In genomic region chr1:184051485-184052193, GRCh38 we compare ENCODE assay signal across 8 cellular contexts. TPM values are rescaled to one million over a fixed set of nuclear protein-coding genes. Genes with fewer than 3 reads are reported as not detected.
DNase-seq lines count a peak whose midpoint lies in the region; ATAC-seq and TF ChIP-seq lines count a peak whose summit lies in the region.

Gene TSEN15 (plus strand): TSS chr1:184051730. CDS start chr1:184051756, 26 bp downstream.

- peaks cover 29% of the 10 kb centered on the region for H3F3A ChIP-seq in neural progenitor cell (ENCODE audit: low read depth)

- H3K4me1 Mint-ChIP-seq in activated T-helper 2 cell treated with anti-CD3 and anti-CD28 coated beads, Interferon-gamma antibody, Interleukin-2, Interleukin-4, amounts not matched to agents 10 μg/mL and 5 μg/mL and 100 μg/mL, durations not matched to agents 14 hours and 24 hours and 36 hours (ENCODE audit: low read depth), result peaks cover 30% of the 10 kb centered on the region
- peaks cover 29% of the 10 kb centered on the region for H3K4me1 Mint-ChIP-seq in neural progenitor cell

- peak within 1 kb of the TSS; percentile 100 for H3K4me3 Mint-ChIP-seq in activated T-helper 2 cell treated with anti-CD3 and anti-CD28 coated beads, Interferon-gamma antibody, Interleukin-2, Interleukin-4, amounts not matched to agents 10 μg/mL and 5 μg/mL and 100 μg/mL, durations not matched to agents 14 hours and 24 hours and 36 hours (ENCODE audit: low read depth)
- peak within 1 kb of the TSS; percentile 97 for H3K4me3 Mint-ChIP-seq in neural progenitor cell

- H3K4me3 ChIP-seq in DND-41 (ENCODE audit: low read depth in 1 of 2, low read length in 2 of 2) (peak within 1 kb of the TSS; percentile 78 to 92), KMS-11 (IDR thresholded peaks at IDR 0.05; ENCODE audit: insufficient read depth, low read depth, low read length) (peak within 1 kb of the TSS; percentile 92), RWPE2 (ENCODE audit: severe bottlenecking) (peak within 1 kb of the TSS; percentile 91), neural progenitor cell (peak within 1 kb of the TSS; percentile 60)

- H3K4me1 ChIP-seq in DND-41 (ENCODE audit: insufficient read depth, low read length), result peaks cover 31% of the 10 kb centered on the region
- H3K4me1 ChIP-seq in KMS-11 (ENCODE audit: low read depth, poor library complexity, severe bottlenecking), result peaks cover 45% of the 10 kb centered on the region
- peaks cover 6% of the 10 kb centered on the region for H3K4me1 ChIP-seq in RWPE2 (ENCODE audit: insufficient read depth, poor library complexity, severe bottlenecking)
- H3K4me1 ChIP-seq in neural progenitor cell, result peaks cover 63% of the 10 kb centered on the region

- peaks cover 44% of the 10 kb centered on the region for H3K79me2 ChIP-seq in DND-41 (ENCODE audit: insufficient read depth, low read length)
- peaks cover 41% of the 10 kb centered on the region for H3K79me2 ChIP-seq in KMS-11 (ENCODE audit: insufficient read depth, low read depth)
- H3K79me2 ChIP-seq in neural progenitor cell (ENCODE audit: low read depth), result peaks cover 25% of the 10 kb centered on the region

- H3K9ac ChIP-seq in DND-41 (ENCODE audit: low read depth, low read length) (peak within 1 kb of the TSS; percentile 86), KMS-11 (peak within 1 kb of the TSS; percentile 84), neural progenitor cell (peak within 1 kb of the TSS; percentile 24)

- H3K27me3 ChIP-seq in DND-41 (ENCODE audit: insufficient read depth, low read length, poor library complexity), result peaks cover 6% of the 10 kb centered on the region
- H3K27me3 ChIP-seq in KMS-11 (ENCODE audit: insufficient read depth, low read depth), result no peaks in the 10 kb centered on the region
- peaks cover 3% of the 10 kb centered on the region for H3K27me3 ChIP-seq in RWPE2 (ENCODE audit: insufficient read depth, poor library complexity, severe bottlenecking)
- H3K27me3 ChIP-seq in neural progenitor cell, result no peaks in the 10 kb centered on the region

- H2AFZ ChIP-seq in DND-41 (ENCODE audit: low read depth, low read length), result peak within 1 kb of the TSS; percentile 86
- H2AFZ ChIP-seq in KMS-11 (ENCODE audit: low read depth), result peak within 1 kb of the TSS; percentile 90
- peak within 1 kb of the TSS; percentile 96 for H2AFZ ChIP-seq in neural progenitor cell (replicated peaks)

- peak; percentile 94 for ATAC-seq in DND-41 (ENCODE audit: insufficient read depth, low read depth)
- ATAC-seq in GM21723 (IDR thresholded peaks at IDR 0.05; ENCODE audit: unreplicated experiment), result peak; percentile 97
- ATAC-seq in RWPE2 (ENCODE audit: low read depth), result peak; percentile 98

- H4K20me1 ChIP-seq in DND-41 (ENCODE audit: insufficient read depth, low read length), result no peaks in the 10 kb centered on the region
- no peaks in the 10 kb centered on the region for H4K20me1 ChIP-seq in KMS-11 (ENCODE audit: insufficient read depth)
- no peaks in the 10 kb centered on the region for H4K20me1 ChIP-seq in neural progenitor cell (ENCODE audit: low read depth)

- intact Hi-C loops in activated T-helper 2 cell treated with anti-CD3 and anti-CD28 coated beads, Interferon-gamma antibody, Interleukin-2, Interleukin-4, amounts not matched to agents 10 μg/mL and 5 μg/mL and 100 μg/mL, durations not matched to agents 14 hours and 24 hours and 36 hours (cut with micrococcal nuclease), result loop anchor here (2.0 to 10.0 kb wide), 8 partner anchors 15 to 1106 kb away; partner anchors contain the start of genes APOBEC4, ARPC5, C1orf21 and COLGALT2

- H3K27me3 Mint-ChIP-seq in activated T-helper 2 cell treated with anti-CD3 and anti-CD28 coated beads, Interferon-gamma antibody, Interleukin-2, Interleukin-4, amounts not matched to agents 10 μg/mL and 5 μg/mL and 100 μg/mL, durations not matched to agents 14 hours and 24 hours and 36 hours (ENCODE audit: low read depth), result peaks cover 31% of the 10 kb centered on the region
- no peaks in the 10 kb centered on the region for H3K27me3 Mint-ChIP-seq in neural progenitor cell (ENCODE audit: insufficient read depth, low read depth)

- H3K9me3 Mint-ChIP-seq in activated T-helper 2 cell treated with anti-CD3 and anti-CD28 coated beads, Interferon-gamma antibody, Interleukin-2, Interleukin-4, amounts not matched to agents 10 μg/mL and 5 μg/mL and 100 μg/mL, durations not matched to agents 14 hours and 24 hours and 36 hours, result no peaks in the 10 kb centered on the region
- peaks cover 20% of the 10 kb centered on the region for H3K9me3 Mint-ChIP-seq in neural progenitor cell

- peaks cover 24% of the 10 kb centered on the region for H3K36me3 Mint-ChIP-seq in activated T-helper 2 cell treated with anti-CD3 and anti-CD28 coated beads, Interferon-gamma antibody, Interleukin-2, Interleukin-4, amounts not matched to agents 10 μg/mL and 5 μg/mL and 100 μg/mL, durations not matched to agents 14 hours and 24 hours and 36 hours (ENCODE audit: low read depth)
- H3K36me3 Mint-ChIP-seq in neural progenitor cell, result peaks cover 17% of the 10 kb centered on the region

- TF ChIP-seq CTCF in DND-41 (IDR thresholded peaks at IDR 0.05; ENCODE audit: borderline replicate concordance, extremely low read depth, low read length, poor library complexity, severe bottlenecking) (no peak), KMS-11 (conservative IDR thresholded peaks at IDR 0.05; ENCODE audit: low read depth, low read length) (no peak), RWPE2 (IDR thresholded peaks at IDR 0.05; ENCODE audit: poor library complexity, severe bottlenecking) (no peak), neural progenitor cell (IDR thresholded peaks at IDR 0.05) (no peak), subcutaneous adipose tissue (IDR thresholded peaks at IDR 0.05; ENCODE audit: low read depth) (no peak)

- DNase-seq in DND-41 (peak; percentile 87), RWPE2 (ENCODE audit: low spot score) (peak; percentile 74), fibroblast of the conjunctiva (ENCODE audit: low read depth) (peak; percentile 75), neural progenitor cell (ENCODE audit: low spot score) (peak; percentile 84)
- peak; percentile 69 for DNase-seq in activated T-helper 2 cell treated with anti-CD3 and anti-CD28 coated beads, Interferon-gamma antibody, Interleukin-2, Interleukin-4, amounts not matched to agents 10 μg/mL and 5 μg/mL and 100 μg/mL, durations not matched to agents 14 hours and 24 hours and 36 hours (ENCODE audit: low spot score)

- H3K9me3 ChIP-seq in DND-41 (ENCODE audit: insufficient read depth, low read length, severe bottlenecking) (no peaks in the 10 kb centered on the region), RWPE2 (ENCODE audit: severe bottlenecking) (no peaks in the 10 kb centered on the region), neural progenitor cell (ENCODE audit: low read depth) (no peaks in the 10 kb centered on the region)

- peak within 1 kb of the TSS; percentile 96 for H3K27ac Mint-ChIP-seq in activated T-helper 2 cell treated with anti-CD3 and anti-CD28 coated beads, Interferon-gamma antibody, Interleukin-2, Interleukin-4, amounts not matched to agents 10 μg/mL and 5 μg/mL and 100 μg/mL, durations not matched to agents 14 hours and 24 hours and 36 hours
- peak within 1 kb of the TSS; percentile 99 for H3K27ac Mint-ChIP-seq in neural progenitor cell

- H3K4me2 ChIP-seq in DND-41 (ENCODE audit: insufficient read depth, low read length), result peak within 1 kb of the TSS; percentile 89
- H3K4me2 ChIP-seq in KMS-11, result peak within 1 kb of the TSS; percentile 90
- H3K4me2 ChIP-seq in neural progenitor cell, result peak within 1 kb of the TSS; percentile 84

- H3K36me3 ChIP-seq in DND-41 (ENCODE audit: insufficient read depth, low read length), result peaks cover 18% of the 10 kb centered on the region
- H3K36me3 ChIP-seq in KMS-11 (ENCODE audit: insufficient read depth), result no peaks in the 10 kb centered on the region; the same call in 1 of the 2 replicates
- H3K36me3 ChIP-seq in RWPE2 (ENCODE audit: low read depth), result peaks cover 29% of the 10 kb centered on the region
- peaks cover 7% of the 10 kb centered on the region for H3K36me3 ChIP-seq in neural progenitor cell

- H3K27ac ChIP-seq in DND-41 (ENCODE audit: low read length) (peak within 1 kb of the TSS; percentile 85), KMS-11 (peak within 1 kb of the TSS; percentile 92), RWPE2 (ENCODE audit: poor library complexity, severe bottlenecking) (peak within 1 kb of the TSS; percentile 57), neural progenitor cell (peak within 1 kb of the TSS; percentile 90)

RNA-seq across cellular contexts. Expression of gene TSEN15, which starts in this region (rescaled TPM):
- total RNA-seq in activated T-helper 2 cell treated with anti-CD3 and anti-CD28 coated beads, Interferon-gamma antibody, Interleukin-2, Interleukin-4, amounts not matched to agents 10 μg/mL and 5 μg/mL and 100 μg/mL, durations not matched to agents 14 hours and 24 hours and 36 hours, result 35.1 TPM in 2 replicates
- total RNA-seq in neural progenitor cell (ENCODE audit: low replicate concordance), result 52.6 and 72.3 TPM in 2 replicates
- total RNA-seq in subcutaneous adipose tissue, result 10 to 100 TPM; 18.3 to 29.0 (median 20.3) TPM

Comparison
In these comparisons a context has a peak if more than half of its experiments do, and no peak if none do; other contexts are left out.
1. Peak in every context shown above with its lines: DNase-seq, ATAC-seq, H3K4me3 ChIP-seq and H3K27ac ChIP-seq.
2. H3K9ac ChIP-seq: peak in every context shown above with its lines; median percentile 86 in DND-41; 84 in KMS-11; 24 in neural progenitor cell.